14 cellular contexts compared by ENCODE assay signal in the genomic region with DNA sequence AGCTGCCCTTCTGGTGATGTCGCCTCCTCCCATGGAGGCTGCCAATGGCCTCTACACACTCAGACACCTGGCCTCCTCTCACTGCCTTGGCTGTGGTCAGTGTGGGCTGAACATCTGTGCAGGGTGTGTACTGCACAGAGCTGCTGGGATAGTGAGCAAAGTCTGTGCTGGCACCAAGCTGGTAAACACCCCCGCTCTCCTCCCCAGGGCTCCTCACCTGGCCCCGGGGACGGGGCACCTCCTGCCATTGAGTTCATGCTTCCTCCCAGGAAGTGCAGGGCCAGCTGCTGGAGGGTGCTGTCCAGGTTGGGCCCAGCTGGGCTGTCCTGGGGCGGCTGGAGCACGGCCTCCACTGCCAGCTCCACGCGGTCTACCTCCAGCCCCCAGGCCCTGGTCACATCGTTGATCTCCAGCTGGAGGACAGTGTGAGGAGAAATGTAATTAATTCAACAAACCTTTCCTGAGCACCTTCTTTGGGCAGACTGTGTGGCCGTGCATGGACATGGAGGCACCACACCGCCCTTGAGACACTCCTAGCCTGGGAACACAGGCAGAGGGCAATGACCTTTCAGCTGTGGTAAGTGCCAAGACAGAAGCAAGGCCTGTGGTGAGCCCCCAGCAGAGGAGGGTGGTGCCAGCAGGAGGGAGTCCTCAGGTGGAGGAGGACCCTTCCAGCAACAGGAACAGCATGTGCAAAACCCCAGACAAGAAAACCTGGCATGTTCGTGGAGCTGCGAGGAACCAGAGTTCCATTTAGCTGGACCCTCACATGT. TPM values are rescaled to one million over a fixed set of nuclear protein-coding genes. Genes with fewer than 3 reads are reported as not detected.
A peak's percentile ranks its signal among the peaks of the same experiment; 100 is the strongest.
DNase-seq lines count a peak whose midpoint lies in the region; ATAC-seq, FAIRE-seq and TF ChIP-seq lines count a peak whose summit lies in the region.
"Had no signal": no experiment of that assay in that cellular context is flagged by ENCODE, and none has a peak within 500 bp of the region (broad histone marks: within the 10 kb centered on the region; RNA-seq: fewer than 3 reads in every experiment).

No MANE protein-coding gene starts in this region.

- no peak overlapping the region for H3K4me3 Mint-ChIP-seq in nephron

- no peaks in the 10 kb centered on the region for H3K9me3 ChIP-seq in BLaER1
- H3K9me3 ChIP-seq: tibial artery had no signal

- no peaks in the 10 kb centered on the region for H3K36me3 Mint-ChIP-seq in nephron (ENCODE audit: low read depth)

- H3K4me1 Mint-ChIP-seq in nephron = peaks cover 58% of the 10 kb centered on the region

- no peaks in the 10 kb centered on the region for H3K9me3 Mint-ChIP-seq in nephron
- H3K9me3 Mint-ChIP-seq: neural crest cell had no signal

- in situ Hi-C loops in KBM-7 (cut with MboI; ENCODE audit: low pct_unique_long_range_greater_than_20kb, low sequenced_read_pairs) = no loop called here

- TF ChIP-seq CTCF in bronchial epithelial cell (IDR thresholded peaks at IDR 0.05; ENCODE audit: insufficient read depth, low read length, severe bottlenecking) = no peak
- no peak for TF ChIP-seq CTCF in nephron (IDR thresholded peaks at IDR 0.05; ENCODE audit: unreplicated experiment in 3 of 3)

- H3K4me2 ChIP-seq in BLaER1 = peak overlapping the region; percentile 84
- H3K4me2 ChIP-seq: hepatocyte had no signal

- no peak overlapping the region for H3K9ac ChIP-seq in BLaER1

- no peaks in the 10 kb centered on the region for H3K27me3 Mint-ChIP-seq in nephron (ENCODE audit: low read depth)

- H4K20me1 ChIP-seq in BLaER1 = peaks cover 47% of the 10 kb centered on the region

- peak overlapping the region in 2 of 3 experiments; percentile 86 to 99 for H3K27ac Mint-ChIP-seq in nephron

- FAIRE-seq in bronchial epithelial cell (lab: Jason Lieb, UNC) = no peak

- H3K27me3 ChIP-seq in BLaER1 (peaks cover 15% of the 10 kb centered on the region), bronchial epithelial cell (ENCODE audit: control insufficient read depth, insufficient read depth, low read length) (no peaks in the 10 kb centered on the region)
- H3K27me3 ChIP-seq: hepatocyte, tibial artery had no signal

- ATAC-seq in HG03469 (IDR thresholded peaks at IDR 0.05; ENCODE audit: unreplicated experiment) (no peak), HG02571 (IDR thresholded peaks at IDR 0.05; ENCODE audit: unreplicated experiment) (no peak), GM21526 (IDR thresholded peaks at IDR 0.05; ENCODE audit: low FRiP score, unreplicated experiment) (no peak)

- H3K4me3 ChIP-seq in BLaER1 (no peak overlapping the region), bronchial epithelial cell (ENCODE audit: low read depth, low read length) (no peak overlapping the region)
- H3K4me3 ChIP-seq: hepatocyte, tibial artery had no signal

- DNase-seq in KBM-7 = peak; percentile 49
- peak; percentile 56 for DNase-seq in bronchial epithelial cell (ENCODE audit: low read depth)
- DNase-seq in NCI-H187 (lab: John Stamatoyannopoulos, UW) = no peak
- DNase-seq: cerebellar nuclear complex; NCI-H2081; stimulated activated CD4-positive, alpha-beta T cell treated with anti-CD3 and anti-CD28 coated beads, Interleukin-1b, Interleukin-23, amount 100 ng/mL, for 48 hours; tibial artery had no signal

- H3K36me3 ChIP-seq in BLaER1 (no peaks in the 10 kb centered on the region), bronchial epithelial cell (ENCODE audit: control insufficient read depth, insufficient read depth, low read length) (peaks cover 1% of the 10 kb centered on the region)

- H3K4me1 ChIP-seq in BLaER1 = peaks cover 66% of the 10 kb centered on the region

- no peak overlapping the region for H3K27ac ChIP-seq in BLaER1

RNA-seq across cellular contexts. Expression of a gene that starts 6.8 kb away (rescaled TPM):
- 8.6 and 9.5 TPM in 2 replicates for total RNA-seq in bronchial epithelial cell

RNA-seq across cellular contexts. Expression of a gene that starts 9.2 kb away (rescaled TPM):
- 7.6 and 8.3 TPM in 2 replicates for total RNA-seq in bronchial epithelial cell

RNA-seq across cellular contexts. Expression of a gene that starts 59.0 kb away (rescaled TPM):
- 5.3 and 7.2 TPM in 2 replicates for total RNA-seq in bronchial epithelial cell

Comparison
In these comparisons a context has a peak if more than half of its experiments do, and no peak if none do; other contexts are left out.
1. DNase-seq: peak in KBM-7 (single experiment) and bronchial epithelial cell (single experiment); none in NCI-H187 (0 of 2).